In the genomic region with DNA sequence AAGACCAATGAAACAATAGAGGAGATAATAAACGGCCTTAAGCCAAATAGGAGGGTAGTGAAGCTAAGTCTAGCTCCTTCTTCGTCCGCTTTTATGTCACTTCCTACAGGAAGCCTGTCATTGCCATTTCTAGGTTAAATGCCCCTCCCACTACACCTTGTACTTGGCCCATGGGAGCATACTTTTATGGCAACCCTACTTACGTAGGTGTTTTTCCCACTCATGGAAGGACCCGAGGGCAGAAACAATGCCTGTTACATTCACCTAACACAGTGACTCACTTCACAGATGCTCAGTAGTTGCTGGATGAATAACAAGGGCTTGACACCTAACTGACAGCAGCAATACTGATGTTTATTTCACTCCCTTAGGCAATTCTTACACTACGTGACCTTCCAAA, we compare ENCODE assay signal across 16 cellular contexts. TPM values are rescaled to one million over a fixed set of nuclear protein-coding genes. Genes with fewer than 3 reads are reported as not detected.
DNase-seq lines count a peak whose midpoint lies in the region; ATAC-seq and TF ChIP-seq lines count a peak whose summit lies in the region.
"Had no signal": no experiment of that assay in that cellular context is flagged by ENCODE, and none has a peak within 500 bp of the region (broad histone marks: within the 10 kb centered on the region; RNA-seq: fewer than 3 reads in every experiment).

No MANE protein-coding gene starts in this region.

- H3K27ac ChIP-seq in left ventricle myocardium inferior (replicated peaks), result peak overlapping the region; percentile 61
- H3K27ac ChIP-seq: A549, hepatocyte, lower lobe of right lung, neutrophil, thoracic aorta had no signal

- POLR2A ChIA-PET in activated CD4-positive, alpha-beta T cell treated with anti-CD3 and anti-CD28 coated beads for 36 hours (lab: Charles Lee), result no interaction called here

- peak; percentile 91 for ATAC-seq in activated CD4-positive, alpha-beta T cell treated with anti-CD3 and anti-CD28 coated beads for 36 hours
- peak; percentile 65 for ATAC-seq in stimulated activated effector memory CD8-positive, alpha-beta T cell treated with anti-CD3 and anti-CD28 coated beads, Interleukin-12 subunit alpha, Interleukin-12 subunit beta, amount 100 ng/mL, for 72 hours
- ATAC-seq in GM19035 (IDR thresholded peaks at IDR 0.05; ENCODE audit: unreplicated experiment), result no peak
- ATAC-seq: A549; effector memory CD8-positive, alpha-beta T cell; lower lobe of right lung had no signal

- DNase-seq in activated CD4-positive, alpha-beta T cell treated with anti-CD3 and anti-CD28 coated beads for 36 hours, result no peak
- DNase-seq in activated CD4-positive, alpha-beta T cell treated with anti-CD3 and anti-CD28 coated beads, Interleukin-2, amount 50 U/mL, for 1 hour, result no peak
- DNase-seq in left ventricle myocardium inferior, result no peak
- DNase-seq in stimulated activated effector memory CD8-positive, alpha-beta T cell treated with anti-CD3 and anti-CD28 coated beads, Interleukin-12 subunit alpha, Interleukin-12 subunit beta, amount 100 ng/mL, for 72 hours (ENCODE audit: low spot score in 2 of 2), result no peak
- DNase-seq in Calu3, result no peak
- no peak for DNase-seq in occipital lobe (lab: John Stamatoyannopoulos, UW)
- DNase-seq: activated CD4-positive, alpha-beta T cell treated with anti-CD3 and anti-CD28 coated beads, Interleukin-2, amount 50 U/mL, for 4 hours; activated effector memory CD4-positive, alpha-beta T cell treated with anti-CD3 and anti-CD28 coated beads, Interleukin-2, amount 50 U/mL, for 16 hours; effector memory CD8-positive, alpha-beta T cell; lower lobe of right lung had no signal

- H3K27ac Mint-ChIP-seq in activated CD4-positive, alpha-beta T cell treated with anti-CD3 and anti-CD28 coated beads for 36 hours, result no peak overlapping the region
- peak overlapping the region in 4 of 5 experiments; percentile 5 to 91 (median 34) for H3K27ac Mint-ChIP-seq in brain
- H3K27ac Mint-ChIP-seq in stimulated activated effector memory CD8-positive, alpha-beta T cell treated with anti-CD3 and anti-CD28 coated beads, Interleukin-12 subunit alpha, Interleukin-12 subunit beta, amount 100 ng/mL, for 72 hours, result peak overlapping the region; percentile 24
- H3K27ac Mint-ChIP-seq in Calu3 (ENCODE audit: unreplicated experiment), result no peak overlapping the region
- H3K27ac Mint-ChIP-seq: effector memory CD8-positive, alpha-beta T cell had no signal

- H3K36me3 ChIP-seq in left ventricle myocardium inferior, result no peaks in the 10 kb centered on the region
- H3K36me3 ChIP-seq: lower lobe of right lung, neutrophil, thoracic aorta had no signal

- CTCF ChIA-PET in activated CD4-positive, alpha-beta T cell treated with anti-CD3 and anti-CD28 coated beads for 36 hours (lab: Charles Lee), result interaction anchor here (1.0 kb wide), 1 partner anchor 9 kb away, joined by 3 read pairs; no protein-coding TSS in a partner anchor
- CTCF ChIA-PET in Calu3 (lab: Charles Lee), result no interaction called here

- no peaks in the 10 kb centered on the region for H3K36me3 Mint-ChIP-seq in activated CD4-positive, alpha-beta T cell treated with anti-CD3 and anti-CD28 coated beads for 36 hours (ENCODE audit: low read depth)
- H3K36me3 Mint-ChIP-seq in brain, result no peaks in the 10 kb centered on the region
- no peaks in the 10 kb centered on the region for H3K36me3 Mint-ChIP-seq in stimulated activated effector memory CD8-positive, alpha-beta T cell treated with anti-CD3 and anti-CD28 coated beads, Interleukin-12 subunit alpha, Interleukin-12 subunit beta, amount 100 ng/mL, for 72 hours
- H3K36me3 Mint-ChIP-seq in Calu3 (ENCODE audit: insufficient read depth, unreplicated experiment), result no peaks in the 10 kb centered on the region

- peaks cover 6% of the 10 kb centered on the region for H3K27me3 ChIP-seq in left ventricle myocardium inferior (ENCODE audit: low read depth)
- H3K27me3 ChIP-seq: hepatocyte, neutrophil had no signal

- peaks cover 3% of the 10 kb centered on the region for H3K4me1 Mint-ChIP-seq in activated CD4-positive, alpha-beta T cell treated with anti-CD3 and anti-CD28 coated beads for 36 hours
- H3K4me1 Mint-ChIP-seq in brain, result peaks cover 51% of the 10 kb centered on the region
- H3K4me1 Mint-ChIP-seq in stimulated activated effector memory CD8-positive, alpha-beta T cell treated with anti-CD3 and anti-CD28 coated beads, Interleukin-12 subunit alpha, Interleukin-12 subunit beta, amount 100 ng/mL, for 72 hours, result no peaks in the 10 kb centered on the region
- H3K4me1 Mint-ChIP-seq in Calu3 (ENCODE audit: low read depth, unreplicated experiment), result no peaks in the 10 kb centered on the region

- TF ChIP-seq CTCF in brain (conservative IDR thresholded peaks at IDR 0.05) (no peak), left ventricle myocardium inferior (IDR thresholded peaks at IDR 0.05; ENCODE audit: borderline replicate concordance) (no peak), Calu3 (IDR thresholded peaks at IDR 0.05; ENCODE audit: unreplicated experiment) (no peak)

- no TSS peak for BruUV-seq in Calu3 (replicated peaks; lab: Mats Ljungman, UMichigan)

- no peak overlapping the region for H3K4me3 Mint-ChIP-seq in activated CD4-positive, alpha-beta T cell treated with anti-CD3 and anti-CD28 coated beads for 36 hours
- no peak overlapping the region for H3K4me3 Mint-ChIP-seq in brain
- no peak overlapping the region for H3K4me3 Mint-ChIP-seq in stimulated activated effector memory CD8-positive, alpha-beta T cell treated with anti-CD3 and anti-CD28 coated beads, Interleukin-12 subunit alpha, Interleukin-12 subunit beta, amount 100 ng/mL, for 72 hours
- H3K4me3 Mint-ChIP-seq in Calu3 (ENCODE audit: low read depth, unreplicated experiment), result no peak overlapping the region
- H3K4me3 Mint-ChIP-seq: effector memory CD8-positive, alpha-beta T cell had no signal

- no peak overlapping the region for H3K4me3 ChIP-seq in left ventricle myocardium inferior
- H3K4me3 ChIP-seq: A549, hepatocyte, lower lobe of right lung, thoracic aorta had no signal

- intact Hi-C loops in activated CD4-positive, alpha-beta T cell treated with anti-CD3 and anti-CD28 coated beads for 36 hours (cut with DNase I, micrococcal nuclease), result no loop called here
- intact Hi-C loops in left ventricle myocardium inferior (cut with micrococcal nuclease), result no loop called here
- intact Hi-C loops in Calu3 (cut with micrococcal nuclease; ENCODE audit: unreplicated experiment), result no loop called here

- H3K9me3 Mint-ChIP-seq in activated CD4-positive, alpha-beta T cell treated with anti-CD3 and anti-CD28 coated beads for 36 hours (ENCODE audit: low read depth), result no peaks in the 10 kb centered on the region
- H3K9me3 Mint-ChIP-seq in brain, result peaks cover 0 to 2% (median 0%) of the 10 kb centered on the region in 5 experiments
- no peaks in the 10 kb centered on the region for H3K9me3 Mint-ChIP-seq in stimulated activated effector memory CD8-positive, alpha-beta T cell treated with anti-CD3 and anti-CD28 coated beads, Interleukin-12 subunit alpha, Interleukin-12 subunit beta, amount 100 ng/mL, for 72 hours
- no peaks in the 10 kb centered on the region for H3K9me3 Mint-ChIP-seq in Calu3 (ENCODE audit: low read depth, unreplicated experiment)
- H3K9me3 Mint-ChIP-seq: effector memory CD8-positive, alpha-beta T cell had no signal

- no peaks in the 10 kb centered on the region for H3K27me3 Mint-ChIP-seq in activated CD4-positive, alpha-beta T cell treated with anti-CD3 and anti-CD28 coated beads for 36 hours
- H3K27me3 Mint-ChIP-seq in brain (peaks cover 5% of the 10 kb centered on the region), Calu3 (ENCODE audit: unreplicated experiment) (no peaks in the 10 kb centered on the region)
- H3K27me3 Mint-ChIP-seq: effector memory CD8-positive, alpha-beta T cell had no signal

- H3K9me3 ChIP-seq in left ventricle myocardium inferior (replicated peaks), result no peaks in the 10 kb centered on the region
- H3K9me3 ChIP-seq: A549, lower lobe of right lung, neutrophil, thoracic aorta had no signal

- peaks cover 4% of the 10 kb centered on the region for H3K4me1 ChIP-seq in left ventricle myocardium inferior
- H3K4me1 ChIP-seq: A549, lower lobe of right lung had no signal

RNA-seq across cellular contexts. Expression of a gene that starts 44.5 kb away (rescaled TPM):
- total RNA-seq in activated CD4-positive, alpha-beta T cell treated with anti-CD3 and anti-CD28 coated beads for 36 hours, result 10 to 100 TPM; 16.3 to 16.8 TPM
- polyA plus RNA-seq in brain (ENCODE audit: insufficient read depth, low read depth, low replicate concordance), result 11.2 TPM
- total RNA-seq in left ventricle myocardium inferior (14.1 TPM), Calu3 (2022) (12.8 and 16.7 TPM in 2 replicates), occipital lobe (12.2 TPM)

RNA-seq across cellular contexts. Expression of a gene that starts 44.6 kb away (rescaled TPM):
- 100 to 1,000 TPM; 143 to 156 TPM for total RNA-seq in activated CD4-positive, alpha-beta T cell treated with anti-CD3 and anti-CD28 coated beads for 36 hours
- polyA plus RNA-seq in brain (ENCODE audit: insufficient read depth, low read depth, low replicate concordance), result 158 TPM
- 204 TPM for total RNA-seq in left ventricle myocardium inferior
- total RNA-seq in Calu3 (2022), result 137 and 166 TPM in 2 replicates
- total RNA-seq in occipital lobe, result 59.6 TPM

RNA-seq across cellular contexts. Expression of a gene that starts 46.9 kb away (rescaled TPM):
- total RNA-seq in activated CD4-positive, alpha-beta T cell treated with anti-CD3 and anti-CD28 coated beads for 36 hours, result 10 to 100 TPM; 16.8 to 24.6 TPM
- polyA plus RNA-seq in brain (ENCODE audit: insufficient read depth, low read depth, low replicate concordance), result 24.8 TPM
- 11.5 TPM for total RNA-seq in left ventricle myocardium inferior
- 45.5 and 45.9 TPM in 2 replicates for total RNA-seq in Calu3 (2022)
- total RNA-seq in occipital lobe, result 29.2 TPM

Comparison
In these comparisons a context has a peak if more than half of its experiments do, and no peak if none do; other contexts are left out.
1. H3K27ac Mint-ChIP-seq: peak in brain (4 of 5) and stimulated activated effector memory CD8-positive, alpha-beta T cell treated with anti-CD3 and anti-CD28 coated beads, Interleukin-12 subunit alpha, Interleukin-12 subunit beta, amount 100 ng/mL, for 72 hours (single experiment); none in activated CD4-positive, alpha-beta T cell treated with anti-CD3 and anti-CD28 coated beads for 36 hours (single experiment) and Calu3 (single experiment).